In genomic region chr4:9072821-9073220, GRCh38 we compare ENCODE assay signal across 8 cellular contexts.
DNase-seq lines count a peak whose midpoint lies in the region; ATAC-seq and TF ChIP-seq lines count a peak whose summit lies in the region.
"Not testable (repeated sequence)": the region's sequence is repeated elsewhere in the genome, so short reads cannot be mapped to it uniquely, and the experiment has no call there.

No MANE protein-coding gene starts in this region.

- H3K27me3 ChIP-seq in KMS-11 (ENCODE audit: insufficient read depth, low read depth); neural progenitor cell; thyroid gland: not testable (repeated sequence)

- WGBS in thyroid gland, 2 donors, result 24 to 31% methylated on average over 7 of the region's 7 CpGs

- DNase-seq in EL (peak; percentile 0), RPMI8226 (peak; percentile 38), kidney tubule cell (ENCODE audit: low spot score) (peak; percentile 49), neural progenitor cell (ENCODE audit: low spot score) (peak; percentile 7), thyroid gland (peak; percentile 30 to 44)
- DNase-seq in activated T-cell treated with anti-CD3 and anti-CD28 coated beads, Interleukin-2, amount 50 U/mL, for 4 hours; endothelial cell (ENCODE audit: low spot score): not testable (repeated sequence)

- H3K9ac ChIP-seq in KMS-11, result peak overlapping the region; percentile 61; the same call in 1 of the 2 replicates
- H3K9ac ChIP-seq in neural progenitor cell, result not testable (repeated sequence)

- not testable (repeated sequence) for H3K4me1 ChIP-seq in KMS-11 (ENCODE audit: low read depth, poor library complexity, severe bottlenecking); neural progenitor cell; thyroid gland

- H3K36me3 Mint-ChIP-seq in activated T-cell treated with anti-CD3 and anti-CD28 coated beads, Interleukin-2, amount 50 U/mL, for 4 hours (ENCODE audit: insufficient read depth); endothelial cell (ENCODE audit: low read depth, unreplicated experiment); neural progenitor cell: not testable (repeated sequence)

- not testable (repeated sequence) for H3K79me2 ChIP-seq in KMS-11 (ENCODE audit: insufficient read depth, low read depth); neural progenitor cell (ENCODE audit: low read depth)

- H3K4me3 ChIP-seq in KMS-11 (IDR thresholded peaks at IDR 0.05; ENCODE audit: insufficient read depth, low read depth, low read length); neural progenitor cell; thyroid gland (replicated peaks in 1 of 3): not testable (repeated sequence)

- not testable (repeated sequence) for H4K20me1 ChIP-seq in KMS-11 (ENCODE audit: insufficient read depth); neural progenitor cell (ENCODE audit: low read depth)

- not testable (repeated sequence) for H3K27me3 Mint-ChIP-seq in activated T-cell treated with anti-CD3 and anti-CD28 coated beads, Interleukin-2, amount 50 U/mL, for 4 hours (ENCODE audit: low read depth); endothelial cell (ENCODE audit: unreplicated experiment); neural progenitor cell (ENCODE audit: insufficient read depth, low read depth)

- intact Hi-C loops in thyroid gland (cut with DNase I), result not testable (repeated sequence)

- H3K4me1 Mint-ChIP-seq in activated T-cell treated with anti-CD3 and anti-CD28 coated beads, Interleukin-2, amount 50 U/mL, for 4 hours (ENCODE audit: low read depth), result not testable (repeated sequence)
- peaks cover 18% of the 10 kb centered on the region for H3K4me1 Mint-ChIP-seq in endothelial cell (ENCODE audit: unreplicated experiment)
- H3K4me1 Mint-ChIP-seq in neural progenitor cell, result peaks cover 38% of the 10 kb centered on the region

- TF ChIP-seq CTCF in KMS-11 (conservative IDR thresholded peaks at IDR 0.05; ENCODE audit: low read depth, low read length); endothelial cell (IDR thresholded peaks at IDR 0.05; ENCODE audit: unreplicated experiment); neural progenitor cell (IDR thresholded peaks at IDR 0.05); thyroid gland (IDR thresholded peaks at IDR 0.05): not testable (repeated sequence)

- not testable (repeated sequence) for TF ChIP-seq POLR2A in thyroid gland (IDR thresholded peaks at IDR 0.05)

- not testable (repeated sequence) for H3F3A ChIP-seq in neural progenitor cell (ENCODE audit: low read depth)

- not testable (repeated sequence) for H3K36me3 ChIP-seq in KMS-11 (ENCODE audit: insufficient read depth); neural progenitor cell; thyroid gland

- H3K27ac ChIP-seq in KMS-11 (peak overlapping the region; percentile 91), thyroid gland (peak overlapping the region in 1 of 3 donors; percentile 58)
- not testable (repeated sequence) for H3K27ac ChIP-seq in neural progenitor cell

- not testable (repeated sequence) for ATAC-seq in activated T-cell treated with anti-CD3 and anti-CD28 coated beads, Interleukin-2, amount 50 U/mL, for 4 hours

- peak overlapping the region; percentile 29; the same call in 1 of the 2 replicates for H3K4me2 ChIP-seq in KMS-11
- H3K4me2 ChIP-seq in neural progenitor cell, result not testable (repeated sequence)

- peak overlapping the region; percentile 29 for H3K4me3 Mint-ChIP-seq in activated T-cell treated with anti-CD3 and anti-CD28 coated beads, Interleukin-2, amount 50 U/mL, for 4 hours
- H3K4me3 Mint-ChIP-seq in endothelial cell (ENCODE audit: unreplicated experiment), result not testable (repeated sequence)
- H3K4me3 Mint-ChIP-seq in neural progenitor cell, result peak overlapping the region; percentile 21

- H3K9me3 ChIP-seq in neural progenitor cell (ENCODE audit: low read depth); thyroid gland: not testable (repeated sequence)

- H3K27ac Mint-ChIP-seq in endothelial cell (ENCODE audit: unreplicated experiment), result peak overlapping the region; percentile 55
- H3K27ac Mint-ChIP-seq in neural progenitor cell, result peak overlapping the region; percentile 96

- H3K9me3 Mint-ChIP-seq in activated T-cell treated with anti-CD3 and anti-CD28 coated beads, Interleukin-2, amount 50 U/mL, for 4 hours; endothelial cell (ENCODE audit: unreplicated experiment); neural progenitor cell: not testable (repeated sequence)

- H2AFZ ChIP-seq in KMS-11 (ENCODE audit: low read depth), result peak overlapping the region; percentile 41; the same call in 1 of the 2 replicates
- not testable (repeated sequence) for H2AFZ ChIP-seq in neural progenitor cell (replicated peaks)
